In the genomic region with DNA sequence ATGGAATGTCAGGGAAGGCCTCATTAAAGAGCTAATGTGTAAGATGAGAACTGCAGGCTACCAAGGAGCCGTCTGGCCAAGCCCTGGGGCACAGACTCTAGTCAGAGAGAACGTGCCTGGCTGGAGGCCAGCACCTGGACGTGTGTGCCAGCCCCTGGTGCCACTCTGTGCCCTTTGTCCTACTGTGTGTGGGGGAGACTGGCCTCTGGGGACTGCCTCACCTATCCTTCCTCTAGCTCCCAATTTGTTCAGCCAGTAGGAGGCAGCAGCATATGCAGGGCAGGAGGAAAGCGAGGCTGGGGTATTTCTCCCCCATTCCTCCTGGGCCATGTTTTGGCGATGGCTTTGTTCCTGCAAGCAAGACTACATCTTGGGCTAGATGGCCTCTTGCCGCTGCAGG, we compare ENCODE assay signal across 16 cellular contexts. TPM values are rescaled to one million over a fixed set of nuclear protein-coding genes. Genes with fewer than 3 reads are reported as not detected.
DNase-seq lines count a peak whose midpoint lies in the region; ATAC-seq, FAIRE-seq and TF ChIP-seq lines count a peak whose summit lies in the region.
"Had no signal": no experiment of that assay in that cellular context is flagged by ENCODE, and none has a peak within 500 bp of the region (broad histone marks: within the 10 kb centered on the region; RNA-seq: fewer than 3 reads in every experiment).

No MANE protein-coding gene starts in this region.

- H3K9me2 ChIP-seq in OCI-LY1 (ENCODE audit: low read depth, low read length): no peaks in the 10 kb centered on the region

- peak; percentile 16 to 41; a peak in 3 of 5 replicates for TF ChIP-seq RAD21 in A549 (conservative IDR thresholded peaks at IDR 0.05 in 1 of 2, IDR thresholded peaks at IDR 0.05 in 1 of 2)

- TF ChIP-seq POLR2A in A549 (IDR thresholded peaks at IDR 0.05; ENCODE audit: low read length) (no peak), stomach (IDR thresholded peaks at IDR 0.05) (no peak)

- no peaks in the 10 kb centered on the region for H3K27me3 ChIP-seq in H7 (ENCODE audit: control insufficient read depth, insufficient read depth, low read length)
- no peaks in the 10 kb centered on the region for H3K27me3 ChIP-seq in OCI-LY1 (ENCODE audit: insufficient read depth, low read length)
- H3K27me3 ChIP-seq in stomach: no peaks in the 10 kb centered on the region

- DNase-seq in A549 (ENCODE audit: low read depth in 1 of 2, low spot score in 1 of 2): no peak
- peak; percentile 71 for DNase-seq in H7
- DNase-seq in foreskin fibroblast: no peak
- no peak for DNase-seq in activated CD4-positive, alpha-beta T cell treated with anti-CD3 and anti-CD28 coated beads, Interleukin-2, amount 10 ng/mL, durations not matched to agents 7 days and 5 days
- DNase-seq in GM13977 (ENCODE audit: low spot score): no peak
- DNase-seq in stomach: no peak
- DNase-seq: activated naive CD4-positive, alpha-beta T cell treated with anti-CD3 and anti-CD28 coated beads for 36 hours; AML-193; cerebellar nuclear complex; mesendoderm; NCI-H2227 treated with DMSO at 0.1 percent for 48 hours; stimulated activated CD4-positive, alpha-beta T cell treated with anti-CD3 and anti-CD28 coated beads, Interleukin-4, amount 100 ng/mL, for 1 hour; stimulated activated naive B cell treated with anti-CD40 and anti-IgM and Interleukin-4, amounts not matched to agents 10 μg/mL and 1 μg/mL and 100 μg/mL, for 72 hours had no signal

- POLR2A ChIA-PET in A549 (lab: Yijun Ruan, JAX): no interaction called here
- POLR2A ChIA-PET in activated CD4-positive, alpha-beta T cell treated with anti-CD3 and anti-CD28 coated beads, Interleukin-2, amount 10 ng/mL, durations not matched to agents 7 days and 5 days (lab: Charles Lee): no interaction called here

- H3K9me3 Mint-ChIP-seq in activated CD4-positive, alpha-beta T cell treated with anti-CD3 and anti-CD28 coated beads, Interleukin-2, amount 10 ng/mL, durations not matched to agents 7 days and 5 days: peaks cover 7% of the 10 kb centered on the region
- H3K9me3 Mint-ChIP-seq: stimulated activated naive B cell treated with anti-CD40 and anti-IgM and Interleukin-4, amounts not matched to agents 10 μg/mL and 1 μg/mL and 100 μg/mL, for 72 hours had no signal

- H3K9me3 ChIP-seq in A549 (no peaks in the 10 kb centered on the region), OCI-LY1 (ENCODE audit: low read length) (no peaks in the 10 kb centered on the region), stomach (peaks cover 0 to 7% (median 2%) of the 10 kb centered on the region in 4 donors)

- no peaks in the 10 kb centered on the region for H3K4me1 ChIP-seq in A549
- no peaks in the 10 kb centered on the region for H3K4me1 ChIP-seq in OCI-LY1 (ENCODE audit: insufficient read depth, low read length, severe bottlenecking)
- no peaks in the 10 kb centered on the region for H3K4me1 ChIP-seq in stomach

- H3K36me3 ChIP-seq in H7 (replicated peaks; ENCODE audit: control insufficient read depth, insufficient read depth, low read length) (peaks cover 11% of the 10 kb centered on the region), OCI-LY1 (ENCODE audit: insufficient read depth, low read length) (peaks cover 37% of the 10 kb centered on the region), stomach (peaks cover 27 to 75% (median 59%) of the 10 kb centered on the region in 4 donors)

- H3K27ac ChIP-seq in A549 (no peak overlapping the region), OCI-LY1 (ENCODE audit: low read depth, low read length, poor library complexity, severe bottlenecking) (no peak overlapping the region), stomach (peak overlapping the region in 1 of 5 donors; percentile 4)

- no peak for TF ChIP-seq EP300 in A549 (IDR thresholded peaks at IDR 0.05)
- TF ChIP-seq EP300 in stomach (IDR thresholded peaks at IDR 0.05): no peak

- no peak overlapping the region for H3K4me2 ChIP-seq in A549
- no peak overlapping the region for H3K4me2 ChIP-seq in OCI-LY1 (ENCODE audit: low read length)

- no peaks in the 10 kb centered on the region for H4K20me1 ChIP-seq in OCI-LY1 (ENCODE audit: insufficient read depth, low read length)

- TF ChIP-seq CTCF in A549 (IDR thresholded peaks at IDR 0.05) (no peak; the same call in 2 of the 3 replicates), OCI-LY1 (IDR thresholded peaks at IDR 0.05; ENCODE audit: low read length) (peak; percentile 27), foreskin fibroblast (IDR thresholded peaks at IDR 0.05; ENCODE audit: low read depth, low read length) (peak; percentile 4), GM13977 (IDR thresholded peaks at IDR 0.05; ENCODE audit: extremely low read depth, insufficient read depth, missing control alignments) (no peak), stomach (IDR thresholded peaks at IDR 0.05) (no peak)

- 65% methylated on average over 6 of the region's 6 CpGs for WGBS in A549 (ENCODE audit: missing lambda C conversion rate)
- 63 to 74% (median 66%) methylated on average over 5 to 6 of the region's 6 CpGs for WGBS in stomach, 5 donors

- in situ Hi-C loops in GM13977 (cut with MboI; ENCODE audit: low pct_unique_long_range_greater_than_20kb, low sequenced_read_pairs, unreplicated experiment): no loop called here

- intact Hi-C loops in stomach (cut with DNase I; ENCODE audit: low total_unique reads): no loop called here

- peak; percentile 60 to 63; a peak in 5 of 6 replicates for ATAC-seq in A549
- ATAC-seq in GM21390 (IDR thresholded peaks at IDR 0.05; ENCODE audit: unreplicated experiment): no peak
- ATAC-seq: esophagus mucosa; stimulated activated naive B cell treated with anti-CD40 and anti-IgM and Interleukin-4, amounts not matched to agents 10 μg/mL and 1 μg/mL and 100 μg/mL, for 72 hours had no signal

- H3F3A ChIP-seq in OCI-LY1 (ENCODE audit: insufficient read depth, low read length): no peaks in the 10 kb centered on the region

- no peaks in the 10 kb centered on the region for H3K4me1 Mint-ChIP-seq in activated CD4-positive, alpha-beta T cell treated with anti-CD3 and anti-CD28 coated beads, Interleukin-2, amount 10 ng/mL, durations not matched to agents 7 days and 5 days
- H3K4me1 Mint-ChIP-seq: stimulated activated naive B cell treated with anti-CD40 and anti-IgM and Interleukin-4, amounts not matched to agents 10 μg/mL and 1 μg/mL and 100 μg/mL, for 72 hours had no signal

- no peak overlapping the region for H2AFZ ChIP-seq in OCI-LY1 (ENCODE audit: low read length)

- H3K4me3 Mint-ChIP-seq in activated CD4-positive, alpha-beta T cell treated with anti-CD3 and anti-CD28 coated beads, Interleukin-2, amount 10 ng/mL, durations not matched to agents 7 days and 5 days: no peak overlapping the region
- H3K4me3 Mint-ChIP-seq: activated naive CD4-positive, alpha-beta T cell treated with anti-CD3 and anti-CD28 coated beads for 36 hours; stimulated activated naive B cell treated with anti-CD40 and anti-IgM and Interleukin-4, amounts not matched to agents 10 μg/mL and 1 μg/mL and 100 μg/mL, for 72 hours had no signal

- H3K4me3 ChIP-seq in A549: no peak overlapping the region
- H3K4me3 ChIP-seq in H7 (ENCODE audit: insufficient read depth, low read depth, low read length): no peak overlapping the region
- H3K4me3 ChIP-seq in OCI-LY1 (ENCODE audit: low read depth, low read length, poor library complexity, severe bottlenecking): no peak overlapping the region
- H3K4me3 ChIP-seq in foreskin fibroblast (ENCODE audit: low read depth in 1 of 2, low read length in 2 of 2): no peak overlapping the region
- no peak overlapping the region for H3K4me3 ChIP-seq in stomach

- H3K36me3 Mint-ChIP-seq in activated CD4-positive, alpha-beta T cell treated with anti-CD3 and anti-CD28 coated beads, Interleukin-2, amount 10 ng/mL, durations not matched to agents 7 days and 5 days (ENCODE audit: low read depth): peaks cover 35% of the 10 kb centered on the region

- no peak for FAIRE-seq in A549 (lab: Jason Lieb, UNC)

- H3K9ac ChIP-seq in OCI-LY1 (ENCODE audit: low read length): no peak overlapping the region

- CTCF ChIA-PET in A549 (lab: Yijun Ruan, JAX): interaction anchor here (0.7 to 1.4 kb wide), 8 partner anchors 9 to 206 kb away, joined by 3 to 5 read pairs (median 3); no protein-coding TSS in a partner anchor
- CTCF ChIA-PET in activated CD4-positive, alpha-beta T cell treated with anti-CD3 and anti-CD28 coated beads, Interleukin-2, amount 10 ng/mL, durations not matched to agents 7 days and 5 days (lab: Charles Lee): interaction anchor here (1.1 to 2.0 kb wide), 2 partner anchors 10 to 24 kb away, joined by 3 to 4 read pairs; no protein-coding TSS in a partner anchor

- H3K27me3 Mint-ChIP-seq in activated CD4-positive, alpha-beta T cell treated with anti-CD3 and anti-CD28 coated beads, Interleukin-2, amount 10 ng/mL, durations not matched to agents 7 days and 5 days: no peaks in the 10 kb centered on the region
- H3K27me3 Mint-ChIP-seq: stimulated activated naive B cell treated with anti-CD40 and anti-IgM and Interleukin-4, amounts not matched to agents 10 μg/mL and 1 μg/mL and 100 μg/mL, for 72 hours had no signal

- no peaks in the 10 kb centered on the region for H3K79me2 ChIP-seq in OCI-LY1 (ENCODE audit: insufficient read depth, low read length)

- no peak overlapping the region for H3K27ac Mint-ChIP-seq in activated CD4-positive, alpha-beta T cell treated with anti-CD3 and anti-CD28 coated beads, Interleukin-2, amount 10 ng/mL, durations not matched to agents 7 days and 5 days
- H3K27ac Mint-ChIP-seq: activated naive CD4-positive, alpha-beta T cell treated with anti-CD3 and anti-CD28 coated beads for 36 hours had no signal

RNA-seq across cellular contexts. Expression of a gene that starts 37.1 kb away (rescaled TPM):
- 26.2 and 44.8 TPM in 2 replicates for polyA plus RNA-seq in A549 (2011; rRNA removed)
- polyA plus RNA-seq in A549 (2012; cell fraction: cytosol; rRNA removed): 12.5 and 15.0 TPM in 2 replicates
- 9.4 and 13.7 TPM in 2 replicates for polyA plus RNA-seq in A549 (2012; cell fraction: nucleus; rRNA removed)
- 38.2 to 39.2 TPM (median 39.1 TPM) in 3 replicates for polyA plus RNA-seq in A549 (2017; fragmentation: RNase III; extraction: RNeasy Plus Mini Kit Qiagen cat#74134 plus additional on column Dnase treatment)
- polyA minus RNA-seq in A549 (2011; rRNA and poly(A)+ RNA removed): 20.1 and 20.5 TPM in 2 replicates
- 35.5 and 50.6 TPM in 2 replicates for total RNA-seq in H7 (2014; rRNA removed; shearing (Covaris generic))
- 10 to 100 TPM; 16.8 TPM for total RNA-seq in activated CD4-positive, alpha-beta T cell treated with anti-CD3 and anti-CD28 coated beads, Interleukin-2, amount 10 ng/mL, durations not matched to agents 7 days and 5 days
- 10 to 100 TPM in 4 of 5 donors, 1 to 10 TPM in 1; 7.2 to 26.3 (median 14.2) TPM for total RNA-seq in stomach
- polyA plus RNA-seq in stomach: 10 to 100 TPM in 2 of 3 donors, 1 to 10 TPM in 1; 9.6 to 15.1 (median 12.1) TPM

RNA-seq across cellular contexts. Expression of a gene that starts 37.1 kb away (rescaled TPM):
- polyA plus RNA-seq in A549 (2011; rRNA removed) (13.0 and 15.6 TPM in 2 replicates), A549 (2017; fragmentation: RNase III; extraction: RNeasy Plus Mini Kit Qiagen cat#74134 plus additional on column Dnase treatment) (10.3 to 12.5 TPM (median 12.1 TPM) in 3 replicates), stomach (10 to 100 TPM in 1 of 3 donors, 1 to 10 TPM in 2; 7.7 to 18.0 (median 9.1) TPM)
- polyA plus RNA-seq in A549 (2012; cell fraction: cytosol; rRNA removed): 8.0 and 8.2 TPM in 2 replicates
- polyA plus RNA-seq in A549 (2012; cell fraction: nucleus; rRNA removed): 6.5 and 14.2 TPM in 2 replicates
- 7.5 and 7.8 TPM in 2 replicates for polyA minus RNA-seq in A549 (2011; rRNA and poly(A)+ RNA removed)
- total RNA-seq in H7 (2014; rRNA removed; shearing (Covaris generic)): 4.4 and 6.4 TPM in 2 replicates
- 1 to 10 TPM; 1.1 to 1.5 TPM for total RNA-seq in activated CD4-positive, alpha-beta T cell treated with anti-CD3 and anti-CD28 coated beads, Interleukin-2, amount 10 ng/mL, durations not matched to agents 7 days and 5 days
- 10 to 100 TPM in 3 of 5 donors, 1 to 10 TPM in 2; 3.5 to 100.0 (median 20.7) TPM for total RNA-seq in stomach

Comparison
In these comparisons a context has a peak if more than half of its experiments do, and no peak if none do; other contexts are left out.
1. CTCF ChIP-seq: peak in OCI-LY1 (single experiment) and foreskin fibroblast (single experiment); none in A549 (single experiment), GM13977 (single experiment) and stomach (0 of 7).